ENCODE assay signal across 25 cellular contexts in genomic region chr11:72935705-72936104, GRCh38.
DNase-seq lines count a peak whose midpoint lies in the region; ATAC-seq and TF ChIP-seq lines count a peak whose summit lies in the region.
"Had no signal": no experiment of that assay in that cellular context is flagged by ENCODE, and none has a peak within 500 bp of the region (broad histone marks: within the 10 kb centered on the region; RNA-seq: fewer than 3 reads in every experiment).

No MANE protein-coding gene starts in this region.

- no peak overlapping the region for H2BK15ac ChIP-seq in mesenchymal stem cell (ENCODE audit: low read depth, poor library complexity, severe bottlenecking)

- no peak overlapping the region for H2BK120ac ChIP-seq in mesenchymal stem cell (ENCODE audit: low read depth, low read length)

- no peaks in the 10 kb centered on the region for H3K27me3 ChIP-seq in ascending aorta
- H3K27me3 ChIP-seq in mesenchymal stem cell (ENCODE audit: control insufficient read depth in 1 of 2, insufficient read depth in 1 of 2, low read length in 2 of 2), result no peaks in the 10 kb centered on the region

- intact Hi-C loops in ascending aorta (cut with DNase I), result no loop called here

- no peak overlapping the region for H2BK12ac ChIP-seq in mesenchymal stem cell (ENCODE audit: low read length in 2 of 2)

- no peaks in the 10 kb centered on the region for H3K36me3 ChIP-seq in ascending aorta
- no peaks in the 10 kb centered on the region for H3K36me3 ChIP-seq in mesenchymal stem cell (ENCODE audit: control insufficient read depth in 1 of 2, insufficient read depth in 2 of 2, low read depth in 1 of 2, low read length in 2 of 2)

- H3K23ac ChIP-seq in mesenchymal stem cell (ENCODE audit: low read length in 2 of 2), result no peak overlapping the region

- peaks cover 5% of the 10 kb centered on the region for H3K79me1 ChIP-seq in mesenchymal stem cell (replicated peaks; ENCODE audit: low read length, poor library complexity, severe bottlenecking)

- H3K4me3 ChIP-seq in ascending aorta (no peak overlapping the region), mesenchymal stem cell (ENCODE audit: insufficient read depth in 1 of 2, low read depth in 1 of 2, low read length in 2 of 2) (no peak overlapping the region)
- H3K4me3 ChIP-seq: K562 had no signal

- H3K4me1 ChIP-seq in ascending aorta, result peaks cover 0 to 18% of the 10 kb centered on the region in 2 donors
- H3K4me1 ChIP-seq in mesenchymal stem cell (ENCODE audit: control insufficient read depth, insufficient read depth, low read depth, low read length), result no peaks in the 10 kb centered on the region

- no peaks in the 10 kb centered on the region for H3K9me3 ChIP-seq in ascending aorta
- no peaks in the 10 kb centered on the region for H3K9me3 ChIP-seq in mesenchymal stem cell (ENCODE audit: control insufficient read depth, low read length)

- H3K18ac ChIP-seq in mesenchymal stem cell (ENCODE audit: low read depth in 1 of 2, low read length in 2 of 2), result no peak overlapping the region

- H4K91ac ChIP-seq in mesenchymal stem cell (ENCODE audit: low read length), result no peak overlapping the region

- no peak overlapping the region for H3K4ac ChIP-seq in mesenchymal stem cell (ENCODE audit: low read depth in 1 of 2, low read length in 2 of 2)

- no peak for ATAC-seq in HG02884 (IDR thresholded peaks at IDR 0.05; ENCODE audit: unreplicated experiment)
- ATAC-seq: activated CD4-positive, alpha-beta T cell treated with anti-CD3 and anti-CD28 coated beads for 36 hours; K562; sciatic nerve; stimulated activated effector memory CD8-positive, alpha-beta T cell treated with anti-CD3 and anti-CD28 coated beads, Interleukin-12 subunit alpha, Interleukin-12 subunit beta, amount 100 ng/mL, for 72 hours had no signal

- peak overlapping the region; percentile 58 to 63 for H3K27ac ChIP-seq in ascending aorta
- H3K27ac ChIP-seq in mesenchymal stem cell (ENCODE audit: low read length, poor library complexity, severe bottlenecking), result no peak overlapping the region

- H2AFZ ChIP-seq in mesenchymal stem cell (ENCODE audit: low read depth, low read length), result no peak overlapping the region

- H2BK5ac ChIP-seq in mesenchymal stem cell (ENCODE audit: low read depth, low read length, poor library complexity, severe bottlenecking), result peak overlapping the region; percentile 31

- DNase-seq in SIG-M5 treated with dmso at 0.1 percent for 504 hours (lab: John Stamatoyannopoulos, UW; ENCODE audit: unreplicated experiment), result peak; percentile 3
- DNase-seq in SIG-M5 (lab: John Stamatoyannopoulos, UW), result no peak
- DNase-seq in ascending aorta (ENCODE audit: low spot score in 2 of 2), result no peak
- no peak for DNase-seq in mesenchymal stem cell
- DNase-seq in SHP77 treated with DMSO at 0.1 percent for 48 hours (lab: John Stamatoyannopoulos, UW), result no peak
- no peak for DNase-seq in UCSD-AML1 (lab: John Stamatoyannopoulos, UW; ENCODE audit: unreplicated experiment)
- no peak for DNase-seq in NCI-H526 treated with DMSO at 0.1 percent for 48 hours (lab: John Stamatoyannopoulos, UW)
- DNase-seq: activated CD4-positive, alpha-beta T cell treated with anti-CD3 and anti-CD28 coated beads for 36 hours; activated CD8-positive, alpha-beta memory T cell treated with anti-CD3 and anti-CD28 coated beads for 24 hours; activated effector memory CD4-positive, alpha-beta T cell treated with Interleukin-2 at 50 U/mL for 16 hours; activated naive CD8-positive, alpha-beta T cell treated with anti-CD3 and anti-CD28 coated beads for 36 hours; central memory CD4-positive, alpha-beta T cell; DMS53; H7; islet precursor cell; NCI-H1417; NCI-H2081; NCI-H2227 treated with DMSO at 0.1 percent for 48 hours; NCI-H748 treated with DMSO at 0.1 percent for 48 hours; posterior cingulate gyrus; stimulated activated CD4-positive, alpha-beta T cell treated with anti-CD3 and anti-CD28 coated beads, Interleukin-4, amount 100 ng/mL, for 24 hours had no signal

- no peak overlapping the region for H4K8ac ChIP-seq in mesenchymal stem cell (ENCODE audit: low read length)

- H3K4me2 ChIP-seq in mesenchymal stem cell (ENCODE audit: low read length, poor library complexity, severe bottlenecking), result no peak overlapping the region

- no peak overlapping the region for H3K9ac ChIP-seq in mesenchymal stem cell (ENCODE audit: low read length)

- no peak for TF ChIP-seq CTCF in ascending aorta (IDR thresholded peaks at IDR 0.05)

- H2AK5ac ChIP-seq in mesenchymal stem cell (ENCODE audit: low read length, severe bottlenecking), result no peak overlapping the region

- no peak overlapping the region for H3K14ac ChIP-seq in mesenchymal stem cell (ENCODE audit: low read length in 2 of 2)
